Comparison of ENCODE assay signal across 20 cellular contexts in the genomic region with DNA sequence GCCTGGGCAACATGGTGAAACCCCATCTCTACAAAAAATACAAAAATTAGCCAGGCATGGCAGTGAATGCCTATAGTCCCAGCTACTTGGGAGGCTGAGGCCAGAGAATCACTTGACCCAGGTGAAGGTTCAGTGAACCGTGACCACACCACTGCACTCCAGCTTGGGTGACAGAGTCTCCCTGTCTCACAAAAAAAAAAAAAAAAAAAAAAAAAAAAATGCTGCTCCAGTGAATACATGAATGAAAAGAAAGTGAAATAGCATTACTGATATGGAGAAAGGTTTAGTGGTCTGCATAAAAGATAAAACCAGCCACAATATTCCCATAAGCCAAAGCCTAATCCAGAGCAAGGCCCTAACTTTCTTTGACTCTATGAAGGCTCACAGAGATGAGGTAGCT. TPM values are rescaled to one million over a fixed set of nuclear protein-coding genes. Genes with fewer than 3 reads are reported as not detected.
DNase-seq lines count a peak whose midpoint lies in the region; ATAC-seq lines count a peak whose summit lies in the region.
"Had no signal": no experiment of that assay in that cellular context is flagged by ENCODE, and none has a peak within 500 bp of the region (broad histone marks: within the 10 kb centered on the region; RNA-seq: fewer than 3 reads in every experiment).

No MANE protein-coding gene starts in this region.

- H3K79me2 ChIP-seq in Karpas-422 (ENCODE audit: low read length), result no peaks in the 10 kb centered on the region

- no peak for ATAC-seq in activated CD4-positive, alpha-beta T cell treated with anti-CD3 and anti-CD28 coated beads for 36 hours
- ATAC-seq in GM21723 (IDR thresholded peaks at IDR 0.05; ENCODE audit: unreplicated experiment) (peak; percentile 44), HG03457 (IDR thresholded peaks at IDR 0.05; ENCODE audit: unreplicated experiment) (no peak)
- ATAC-seq: activated CD8-positive, alpha-beta memory T cell treated with anti-CD3 and anti-CD28 coated beads, Interleukin-2, amount 10 ng/mL, durations not matched to agents 7 days and 5 days had no signal

- H3K9me2 ChIP-seq in Karpas-422 (replicated peaks; ENCODE audit: insufficient read depth, low read length), result no peaks in the 10 kb centered on the region

- no peaks in the 10 kb centered on the region for H3K36me3 ChIP-seq in Karpas-422 (ENCODE audit: insufficient read depth, low read length)
- H3K36me3 ChIP-seq: adrenal gland, suprapubic skin had no signal

- CTCF ChIA-PET in activated CD4-positive, alpha-beta T cell treated with anti-CD3 and anti-CD28 coated beads for 36 hours (lab: Charles Lee), result interaction anchor here (0.5 to 1.6 kb wide), 5 partner anchors 10 to 459 kb away, joined by 3 to 6 read pairs (median 3); no protein-coding TSS in a partner anchor

- no peaks in the 10 kb centered on the region for H3K9me3 Mint-ChIP-seq in activated CD4-positive, alpha-beta T cell treated with anti-CD3 and anti-CD28 coated beads for 36 hours (ENCODE audit: low read depth)
- H3K9me3 Mint-ChIP-seq: mesothelial cell of epicardium; neural crest cell; T-helper 1 cell treated with Interleukin-12 subunit alpha and Interleukin-12 subunit beta and Interleukin-4 antibody, amounts not matched to agents 30 μg/mL and 1 μg/mL, for 36 hours had no signal

- no peaks in the 10 kb centered on the region for H3K27me3 Mint-ChIP-seq in activated CD4-positive, alpha-beta T cell treated with anti-CD3 and anti-CD28 coated beads for 36 hours
- H3K27me3 Mint-ChIP-seq: activated CD8-positive, alpha-beta memory T cell treated with anti-CD3 and anti-CD28 coated beads, Interleukin-2, amount 10 ng/mL, durations not matched to agents 7 days and 5 days had no signal

- no peak overlapping the region for H3K4me2 ChIP-seq in Karpas-422 (ENCODE audit: low read depth, low read length, poor library complexity, severe bottlenecking)

- no peaks in the 10 kb centered on the region for H3K27me3 ChIP-seq in Karpas-422 (ENCODE audit: low read length)
- H3K27me3 ChIP-seq: adrenal gland, suprapubic skin had no signal

- H4K20me1 ChIP-seq in Karpas-422 (ENCODE audit: insufficient read depth, low read depth, low read length), result no peaks in the 10 kb centered on the region

- no peak for DNase-seq in activated CD4-positive, alpha-beta T cell treated with anti-CD3 and anti-CD28 coated beads for 36 hours
- no peak for DNase-seq in activated CD4-positive, alpha-beta T cell treated with anti-CD3 and anti-CD28 coated beads for 1 hour
- DNase-seq in Karpas-422, result no peak
- no peak for DNase-seq in KBM-7
- no peak for DNase-seq in AG08395 (ENCODE audit: low spot score)
- no peak for DNase-seq in dermis blood vessel endothelial cell
- DNase-seq: activated CD8-positive, alpha-beta memory T cell treated with anti-CD3 and anti-CD28 coated beads, Interleukin-2, amount 10 ng/mL, durations not matched to agents 7 days and 5 days; activated effector memory CD4-positive, alpha-beta T cell treated with Interleukin-2 at 50 U/mL for 16 hours; adrenal gland; NCI-H1105; NCI-H2107; NCI-H524 treated with DMSO at 0.1 percent for 48 hours; SIG-M5 had no signal

- H3K4me3 Mint-ChIP-seq in activated CD4-positive, alpha-beta T cell treated with anti-CD3 and anti-CD28 coated beads for 36 hours, result no peak overlapping the region
- H3K4me3 Mint-ChIP-seq: activated CD8-positive, alpha-beta memory T cell treated with anti-CD3 and anti-CD28 coated beads, Interleukin-2, amount 10 ng/mL, durations not matched to agents 7 days and 5 days; mesothelial cell of epicardium; neural crest cell; T-helper 1 cell treated with Interleukin-12 subunit alpha and Interleukin-12 subunit beta and Interleukin-4 antibody, amounts not matched to agents 30 μg/mL and 1 μg/mL, for 36 hours had no signal

- H3K4me1 Mint-ChIP-seq in activated CD4-positive, alpha-beta T cell treated with anti-CD3 and anti-CD28 coated beads for 36 hours, result peaks cover 24% of the 10 kb centered on the region
- H3K4me1 Mint-ChIP-seq: neural crest cell had no signal

- H3K9me3 ChIP-seq in Karpas-422 (ENCODE audit: low read length), result no peaks in the 10 kb centered on the region
- H3K9me3 ChIP-seq: adrenal gland, suprapubic skin had no signal

- POLR2A ChIA-PET in activated CD4-positive, alpha-beta T cell treated with anti-CD3 and anti-CD28 coated beads for 36 hours (lab: Charles Lee), result interaction anchor here (0.6 kb wide), 1 partner anchor 45 kb away, joined by 5 read pairs; the partner anchor contains the start of gene DCAF17

- in situ Hi-C loops in KBM-7 (cut with MboI; ENCODE audit: low pct_unique_long_range_greater_than_20kb, low sequenced_read_pairs), result no loop called here

- H3K36me3 Mint-ChIP-seq in activated CD4-positive, alpha-beta T cell treated with anti-CD3 and anti-CD28 coated beads for 36 hours (ENCODE audit: low read depth), result peaks cover 26% of the 10 kb centered on the region

- H3K4me3 ChIP-seq in Karpas-422 (ENCODE audit: low read length), result no peak overlapping the region
- H3K4me3 ChIP-seq: adrenal gland, suprapubic skin had no signal

- no peak overlapping the region for H2AFZ ChIP-seq in Karpas-422 (ENCODE audit: low read length)

- H3K4me1 ChIP-seq in Karpas-422 (ENCODE audit: low read length), result peaks cover 40% of the 10 kb centered on the region
- H3K4me1 ChIP-seq: adrenal gland, suprapubic skin had no signal

- intact Hi-C loops in activated CD4-positive, alpha-beta T cell treated with anti-CD3 and anti-CD28 coated beads for 36 hours (cut with DNase I, micrococcal nuclease), result no loop called here

- no peak overlapping the region for H3K9ac ChIP-seq in Karpas-422 (ENCODE audit: low read length)

- peak overlapping the region; percentile 60 for H3K27ac Mint-ChIP-seq in activated CD4-positive, alpha-beta T cell treated with anti-CD3 and anti-CD28 coated beads for 36 hours
- H3K27ac Mint-ChIP-seq: activated CD8-positive, alpha-beta memory T cell treated with anti-CD3 and anti-CD28 coated beads, Interleukin-2, amount 10 ng/mL, durations not matched to agents 7 days and 5 days; mesothelial cell of epicardium; T-helper 1 cell treated with Interleukin-12 subunit alpha and Interleukin-12 subunit beta and Interleukin-4 antibody, amounts not matched to agents 30 μg/mL and 1 μg/mL, for 36 hours had no signal

- H3K27ac ChIP-seq in Karpas-422 (ENCODE audit: low read length), result peak overlapping the region; percentile 37
- H3K27ac ChIP-seq: adrenal gland, C4-2B, suprapubic skin had no signal

RNA-seq across cellular contexts. Expression of gene METTL8, which starts 44.5 kb away (rescaled TPM):
- 10 to 100 TPM; 39.5 to 47.9 TPM for total RNA-seq in activated CD4-positive, alpha-beta T cell treated with anti-CD3 and anti-CD28 coated beads for 36 hours
- 13.1 and 16.5 TPM in 2 replicates for total RNA-seq in Karpas-422 (2014; rRNA removed; shearing (Covaris generic); ENCODE audit: low replicate concordance)
- 20.8 and 35.1 TPM in 2 replicates for total RNA-seq in dermis blood vessel endothelial cell

RNA-seq across cellular contexts. Expression of gene DCAF17, which starts 44.7 kb away (rescaled TPM):
- 10 to 100 TPM; 18.3 TPM for total RNA-seq in activated CD4-positive, alpha-beta T cell treated with anti-CD3 and anti-CD28 coated beads for 36 hours
- total RNA-seq in Karpas-422 (2014; rRNA removed; shearing (Covaris generic); ENCODE audit: low replicate concordance), result 22.3 and 63.2 TPM in 2 replicates
- 21.0 and 21.8 TPM in 2 replicates for total RNA-seq in dermis blood vessel endothelial cell
